26 cellular contexts compared by ENCODE assay signal in the genomic region with DNA sequence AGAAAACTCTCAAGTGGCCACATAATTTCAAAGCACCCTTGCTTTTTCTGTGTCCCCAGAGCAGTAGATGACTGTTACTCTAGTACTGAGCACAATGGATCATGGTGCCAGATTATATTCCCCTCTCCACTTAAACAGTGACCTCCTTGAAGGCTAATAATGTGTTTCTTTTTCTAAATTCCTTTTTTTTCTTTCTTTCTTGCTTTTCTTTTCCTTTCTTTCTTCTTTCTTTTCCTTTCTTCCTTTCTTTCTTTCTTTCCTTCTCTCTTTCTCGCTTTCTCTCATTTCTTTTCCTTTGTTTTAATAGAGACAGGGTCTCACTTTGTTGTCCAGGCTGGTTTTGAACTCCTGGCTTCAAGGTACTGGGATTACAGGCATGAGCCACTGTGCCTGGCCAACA.
"Had no signal": no experiment of that assay in that cellular context is flagged by ENCODE, and none has a peak within 500 bp of the region (broad histone marks: within the 10 kb centered on the region; RNA-seq: fewer than 3 reads in every experiment).

No MANE protein-coding gene starts in this region.

- H3K9me3 Mint-ChIP-seq: dendritic cell treated with granulocyte-macrophage colony-stimulating factor and Interleukin-4, amounts not matched to agents 40 ng/mL and 50 ng/mL, for 4 days; effector memory CD8-positive, alpha-beta T cell; mesothelial cell of epicardium had no signal

- H3K27me3 ChIP-seq: colonic mucosa, esophagus squamous epithelium, gastrocnemius medialis, left lung had no signal

- H3K9me3 ChIP-seq: colonic mucosa, esophagus squamous epithelium, gastrocnemius medialis, heart right ventricle, left lung, lower lobe of right lung, mucosa of descending colon had no signal

- H3K27ac ChIP-seq: colonic mucosa, epithelial cell of prostate, esophagus squamous epithelium, gastrocnemius medialis, heart right ventricle, left lung, lower lobe of right lung had no signal

- DNase-seq: colonic mucosa; cortex of kidney; effector CD8-positive, alpha-beta T cell; effector memory CD8-positive, alpha-beta T cell; endodermal cell; erythroblast; esophagus squamous epithelium; foreskin fibroblast; foreskin melanocyte; gastrocnemius medialis; glutamatergic neuron; head of caudate nucleus; heart right ventricle; hippocampal formation; left cardiac atrium; left lung; left ventricle myocardium superior; lower lobe of right lung; mesenchymal stem cell; mucosa of descending colon had no signal

- H3K4me3 Mint-ChIP-seq: dendritic cell treated with granulocyte-macrophage colony-stimulating factor and Interleukin-4, amounts not matched to agents 40 ng/mL and 50 ng/mL, for 4 days; effector memory CD8-positive, alpha-beta T cell; endodermal cell; mesothelial cell of epicardium had no signal

- FAIRE-seq: endometrium, islet of Langerhans, keratinocyte had no signal

- H3K36me3 Mint-ChIP-seq: mesothelial cell of epicardium had no signal

- H3K36me3 ChIP-seq: colonic mucosa, esophagus squamous epithelium, gastrocnemius medialis, heart right ventricle, left lung, lower lobe of right lung had no signal

- H3K4me1 Mint-ChIP-seq: endodermal cell had no signal

- H3K27me3 Mint-ChIP-seq: dendritic cell treated with granulocyte-macrophage colony-stimulating factor and Interleukin-4, amounts not matched to agents 40 ng/mL and 50 ng/mL, for 4 days had no signal

- H3K4me3 ChIP-seq: colonic mucosa, esophagus squamous epithelium, gastrocnemius medialis, heart right ventricle, left lung, lower lobe of right lung, mucosa of descending colon had no signal

- H3K27ac Mint-ChIP-seq: dendritic cell treated with granulocyte-macrophage colony-stimulating factor and Interleukin-4, amounts not matched to agents 40 ng/mL and 50 ng/mL, for 4 days; effector memory CD8-positive, alpha-beta T cell; endodermal cell; mesothelial cell of epicardium had no signal

- H3K4me1 ChIP-seq: colonic mucosa, esophagus squamous epithelium, gastrocnemius medialis, heart right ventricle, left lung, lower lobe of right lung had no signal
